ENCODE assay signal across 8 cellular contexts in the genomic region with DNA sequence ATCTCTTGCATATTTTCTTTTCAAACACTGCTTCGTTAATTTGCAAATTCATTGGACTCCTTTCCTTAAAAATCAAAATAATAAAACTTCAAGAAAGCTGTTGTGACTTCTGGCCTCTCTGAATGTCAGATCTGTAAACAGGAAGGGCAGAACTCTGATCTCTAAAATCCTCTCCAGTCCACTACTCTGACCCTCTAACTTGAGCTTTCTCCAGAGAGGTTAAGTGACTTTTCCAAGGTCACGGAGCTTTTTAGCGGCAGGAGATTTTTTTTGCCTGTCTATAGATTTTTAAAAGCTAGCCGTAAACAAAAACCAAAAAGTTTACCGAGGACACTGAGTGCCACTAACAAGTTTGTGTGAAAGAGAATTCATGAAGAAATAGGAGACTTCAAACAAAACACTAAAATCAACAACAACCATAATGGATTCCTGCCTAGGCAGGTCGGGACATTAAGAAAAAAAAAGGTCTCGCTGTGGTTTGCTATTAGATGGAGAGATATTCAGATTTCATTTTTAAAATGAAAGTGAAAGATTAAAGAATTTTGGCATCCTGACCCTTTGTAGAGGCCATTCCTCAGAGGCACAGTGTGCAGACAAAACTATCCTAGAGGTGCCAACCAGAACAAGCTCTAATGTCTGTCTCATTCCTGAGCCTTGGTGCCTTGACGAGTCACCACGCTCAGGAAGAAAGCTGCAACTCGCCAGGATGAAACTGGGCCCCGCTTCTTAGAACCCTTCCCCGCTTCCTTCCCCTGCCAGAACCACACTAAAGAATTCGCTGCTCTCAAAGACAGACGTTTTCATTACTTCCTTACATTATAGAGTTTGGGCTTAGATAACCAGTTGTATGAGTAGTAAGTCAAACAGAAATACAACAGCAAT.
DNase-seq lines count a peak whose midpoint lies in the region; ATAC-seq and TF ChIP-seq lines count a peak whose summit lies in the region.

No MANE protein-coding gene starts in this region.

- intact Hi-C loops in testis (cut with DNase I; ENCODE audit: low total_unique reads), result no loop called here

- peaks cover 41% of the 10 kb centered on the region for H3K4me1 ChIP-seq in testis

- 8 to 36% (median 9%) methylated on average over 14 of the region's 14 CpGs for WGBS in adipose tissue, 3 donors
- WGBS in testis, 2 donors, result 25 to 33% methylated on average over 14 of the region's 14 CpGs

- H3K36me3 ChIP-seq in KOPT-K1 (ENCODE audit: insufficient read depth, low read length) (no peaks in the 10 kb centered on the region), testis (ENCODE audit: low read depth, missing control alignments) (no peaks in the 10 kb centered on the region)

- peak overlapping the region; percentile 91 for H3K27ac ChIP-seq in KOPT-K1 (ENCODE audit: low read depth, low read length, poor library complexity, severe bottlenecking)
- peak overlapping the region; percentile 51 for H3K27ac ChIP-seq in adipose tissue (ENCODE audit: low read depth, low read length)
- peak overlapping the region; percentile 77 to 85 for H3K27ac ChIP-seq in testis

- TF ChIP-seq POLR2A in testis (IDR thresholded peaks at IDR 0.05), result no peak

- H3K9me3 ChIP-seq in KOPT-K1 (ENCODE audit: insufficient read depth, low read length, poor library complexity, severe bottlenecking) (no peaks in the 10 kb centered on the region), testis (no peaks in the 10 kb centered on the region)

- TF ChIP-seq CTCF in testis (IDR thresholded peaks at IDR 0.05), result no peak

- DNase-seq in CD1c-positive myeloid dendritic cell (ENCODE audit: extremely low spot score) (peak; percentile 34), islet precursor cell (peak; percentile 63), testis (no peak), 8988T (no peak)

- peak overlapping the region; percentile 4 to 10 for H3K4me3 ChIP-seq in testis

- no peak for ATAC-seq in HG02623 (IDR thresholded peaks at IDR 0.05; ENCODE audit: unreplicated experiment)
- no peak for ATAC-seq in GM21423 (IDR thresholded peaks at IDR 0.05; ENCODE audit: unreplicated experiment)

- no peaks in the 10 kb centered on the region for H3K27me3 ChIP-seq in testis

Comparison
In these comparisons a context has a peak if more than half of its experiments do, and no peak if none do; other contexts are left out.
1. DNase-seq: peak in CD1c-positive myeloid dendritic cell (single experiment) and islet precursor cell (single experiment); none in testis (single experiment) and 8988T (single experiment).
2. Peak in every context shown above with its lines, with median percentiles within 50 percentile points of each other: H3K27ac ChIP-seq.